ENCODE assay signal across 22 cellular contexts in genomic region chr7:127342596-127342995, GRCh38. TPM values are rescaled to one million over a fixed set of nuclear protein-coding genes. Genes with fewer than 3 reads are reported as not detected.
DNase-seq lines count a peak whose midpoint lies in the region; ATAC-seq, FAIRE-seq and TF ChIP-seq lines count a peak whose summit lies in the region.
"Had no signal": no experiment of that assay in that cellular context is flagged by ENCODE, and none has a peak within 500 bp of the region (broad histone marks: within the 10 kb centered on the region; RNA-seq: fewer than 3 reads in every experiment).

No MANE protein-coding gene starts in this region.

- H3K4me1 ChIP-seq in HCT116 (ENCODE audit: control insufficient read depth in 1 of 2, insufficient read depth in 2 of 2, low read length in 2 of 2), result no peaks in the 10 kb centered on the region
- no peaks in the 10 kb centered on the region for H3K4me1 ChIP-seq in small intestine (ENCODE audit: control insufficient read depth in 2 of 2, insufficient read depth in 1 of 2, low read depth in 1 of 2, low read length in 1 of 2)
- no peaks in the 10 kb centered on the region for H3K4me1 ChIP-seq in aorta (ENCODE audit: control insufficient read depth in 1 of 2, insufficient read depth in 2 of 2, low read length in 2 of 2)
- H3K4me1 ChIP-seq: BE2C had no signal

- H3K36me3 Mint-ChIP-seq in chondrocyte (ENCODE audit: low read depth), result peaks cover 3% of the 10 kb centered on the region

- RAD21 ChIA-PET in HCT116 (lab: Charles Lee; ENCODE audit: low non-redundant PET in 1 of 2, low total read pairs in 2 of 2, uncharacterized antibody in 2 of 2, unreplicated experiment in 2 of 2), result no interaction called here

- POLR2A ChIA-PET in HCT116 (lab: Charles Lee), result no interaction called here

- no peak for ATAC-seq in HCT116
- no peak for ATAC-seq in aorta (ENCODE audit: low FRiP score)
- ATAC-seq in Right ventricle myocardium superior (ENCODE audit: poor library complexity), result no peak

- H3K36me3 ChIP-seq in HCT116 (ENCODE audit: control insufficient read depth in 1 of 2, insufficient read depth in 2 of 2, low read length in 2 of 2) (no peaks in the 10 kb centered on the region), small intestine (ENCODE audit: control insufficient read depth in 2 of 2, insufficient read depth in 2 of 2, low read length in 2 of 2) (no peaks in the 10 kb centered on the region), aorta (ENCODE audit: control insufficient read depth in 1 of 2, insufficient read depth in 2 of 2, low read length in 1 of 2) (no peaks in the 10 kb centered on the region)
- H3K36me3 ChIP-seq: BE2C had no signal

- H3K9ac ChIP-seq in HCT116 (ENCODE audit: low read length), result no peak overlapping the region

- H3K9me3 Mint-ChIP-seq in chondrocyte (ENCODE audit: low read depth), result peaks cover 23% of the 10 kb centered on the region

- H3K27ac ChIP-seq in HCT116 (ENCODE audit: low read depth, low read length) (no peak overlapping the region), small intestine (ENCODE audit: low read depth in 1 of 2, low read length in 1 of 2) (no peak overlapping the region), aorta (ENCODE audit: low read depth in 1 of 2, low read length in 2 of 2) (no peak overlapping the region)

- H3K4me3 Mint-ChIP-seq in chondrocyte (ENCODE audit: unreplicated experiment), result no peak overlapping the region
- H3K4me3 Mint-ChIP-seq: CD4-positive, CD25-positive, alpha-beta regulatory T cell; CD8-positive, alpha-beta memory T cell had no signal

- no peak for TF ChIP-seq RAD21 in HCT116 (IDR thresholded peaks at IDR 0.05; ENCODE audit: low read depth)

- no peak overlapping the region for H3K4me3 ChIP-seq in HCT116 (replicated peaks in 1 of 2; ENCODE audit: low read depth in 1 of 2, low read length in 2 of 2)
- no peak overlapping the region for H3K4me3 ChIP-seq in small intestine (ENCODE audit: low read depth in 1 of 2, low read length in 2 of 2)
- H3K4me3 ChIP-seq in aorta (ENCODE audit: low read length in 2 of 2), result no peak overlapping the region

- no peak for DNase-seq in HCT116 (ENCODE audit: low read depth, low spot score)
- DNase-seq in RKO (ENCODE audit: low spot score), result peak; percentile 34
- no peak for DNase-seq in small intestine
- DNase-seq in chondrocyte (ENCODE audit: low spot score), result no peak
- DNase-seq in aorta, result no peak
- DNase-seq in Right ventricle myocardium superior, result no peak
- DNase-seq: 8988T; ACHN; BE2C; C1 segment of cervical spinal cord; CD4-positive, CD25-positive, alpha-beta regulatory T cell; CD8-positive, alpha-beta memory T cell; COR-L47; DMS 273 treated with DMSO at 0.1 percent for 48 hours; DMS53; DND-41; EL; GOT3; H7 had no signal

- peaks cover 9% of the 10 kb centered on the region for H3K27me3 Mint-ChIP-seq in chondrocyte (ENCODE audit: low read depth)

- H3K4me1 Mint-ChIP-seq in chondrocyte (ENCODE audit: low read depth), result no peaks in the 10 kb centered on the region

- WGBS in small intestine, 3 donors, result 53 to 65% (median 57%) methylated on average over 1 of the region's 1 CpG
- 57 to 72% methylated on average over 1 of the region's 1 CpG for WGBS in aorta, 2 donors

- no peaks in the 10 kb centered on the region for H4K20me1 ChIP-seq in HCT116 (ENCODE audit: insufficient read depth)

- H2AFZ ChIP-seq in HCT116 (ENCODE audit: low read depth, low read length, poor library complexity, severe bottlenecking), result no peak overlapping the region

- H3K4me2 ChIP-seq in HCT116 (ENCODE audit: low read length), result no peak overlapping the region

- no peak overlapping the region for H3K27ac Mint-ChIP-seq in chondrocyte (ENCODE audit: unreplicated experiment)
- H3K27ac Mint-ChIP-seq: CD4-positive, CD25-positive, alpha-beta regulatory T cell; CD8-positive, alpha-beta memory T cell had no signal

- no peaks in the 10 kb centered on the region for H3K9me2 ChIP-seq in HCT116 (ENCODE audit: insufficient read depth)

- FAIRE-seq in A204.1 (lab: Jason Lieb, UNC) (peak; percentile 90), small intestine (lab: Jason Lieb, UNC) (peak; percentile 36)
- FAIRE-seq: GM12891, HTR-8/SVneo had no signal

- no TSS peak for BruUV-seq in HCT116 (replicated peaks; lab: Mats Ljungman, UMichigan)

- CTCF ChIA-PET in HCT116 (lab: Charles Lee), result no interaction called here

- H3K9me3 ChIP-seq in HCT116 (ENCODE audit: control insufficient read depth in 1 of 2, insufficient read depth in 1 of 2, low read depth in 1 of 2, low read length in 2 of 2) (no peaks in the 10 kb centered on the region), small intestine (ENCODE audit: control insufficient read depth, low read depth) (no peaks in the 10 kb centered on the region), aorta (ENCODE audit: control insufficient read depth, low read length) (no peaks in the 10 kb centered on the region)

- TF ChIP-seq CTCF in HCT116 (IDR thresholded peaks at IDR 0.05 in 2 of 3, conservative IDR thresholded peaks at IDR 0.05 in 1 of 3; ENCODE audit: borderline replicate concordance in 1 of 3, insufficient read depth in 1 of 3, low read depth in 2 of 3, low read length in 2 of 3) (no peak), chondrocyte (IDR thresholded peaks at IDR 0.05) (no peak)

- no peak for TF ChIP-seq POLR2A in HCT116 (IDR thresholded peaks at IDR 0.05; ENCODE audit: borderline replicate concordance, extremely low read depth, insufficient read depth, insufficient read length)

- intact Hi-C loops in HCT116 (cut with micrococcal nuclease), result loop anchor here (10.0 kb wide), 1 partner anchor 58 kb away; no protein-coding TSS in a partner anchor
- intact Hi-C loops in aorta (cut with DNase I), result no loop called here
- intact Hi-C loops in Right ventricle myocardium superior (cut with DNase I), result no loop called here

- H3K27me3 ChIP-seq in HCT116 (ENCODE audit: insufficient read depth, low read length) (peaks cover 4% of the 10 kb centered on the region; the same call in 1 of the 2 replicates), small intestine (ENCODE audit: control insufficient read depth in 2 of 2, insufficient read depth in 2 of 2, low read length in 2 of 2) (no peaks in the 10 kb centered on the region), aorta (ENCODE audit: control insufficient read depth in 1 of 2, insufficient read depth in 2 of 2, low read length in 1 of 2) (no peaks in the 10 kb centered on the region)
- H3K27me3 ChIP-seq: BE2C had no signal

- H3K79me2 ChIP-seq in HCT116 (ENCODE audit: insufficient read depth, low read length), result no peaks in the 10 kb centered on the region

TF ChIP-seq in HCT116, 20 proteins besides CTCF, POLR2A, EP300 and RAD21:
- TF ChIP-seq ZBTB33 (IDR thresholded peaks at IDR 0.05; ENCODE audit: extremely low read depth, insufficient replicate concordance, low read length), result no peak
- no peak for TF ChIP-seq ZNF274 (IDR thresholded peaks at IDR 0.05; ENCODE audit: low read depth, low read length)
- TF ChIP-seq REST (IDR thresholded peaks at IDR 0.05; ENCODE audit: low read depth), result peak; percentile 40
- no peak for TF ChIP-seq EZH2 (IDR thresholded peaks at IDR 0.05)
- TF ChIP-seq TCF7L2 (IDR thresholded peaks at IDR 0.05; ENCODE audit: borderline replicate concordance, extremely low read depth, insufficient read depth, insufficient read length), result no peak
- no peak for TF ChIP-seq EZH2phosphoT487 (IDR thresholded peaks at IDR 0.05; ENCODE audit: borderline replicate concordance)
- TF ChIP-seq JUND (IDR thresholded peaks at IDR 0.05), result no peak
- TF ChIP-seq CEBPB (IDR thresholded peaks at IDR 0.05; ENCODE audit: low read depth), result no peak

RNA-seq across cellular contexts. Expression of gene ZNF800, which starts 49.9 kb away (rescaled TPM):
- total RNA-seq in HCT116 (2021; ENCODE audit: unreplicated experiment) (30.9 TPM), chondrocyte (27.3 to 33.6 TPM (median 30.5 TPM) in 3 replicates), aorta (10 to 100 TPM; 39.5 to 46.8 TPM), Right ventricle myocardium superior (17.6 TPM)
- polyA plus RNA-seq in HCT116 (2012), result 8.9 and 10.6 TPM in 2 replicates
- polyA plus RNA-seq in small intestine (1 to 10 TPM; 6.2 to 8.5 (median 6.2) TPM), aorta (1 to 10 TPM; 3.4 to 8.1 TPM)
